39 cellular contexts compared by ENCODE assay signal in the genomic region with DNA sequence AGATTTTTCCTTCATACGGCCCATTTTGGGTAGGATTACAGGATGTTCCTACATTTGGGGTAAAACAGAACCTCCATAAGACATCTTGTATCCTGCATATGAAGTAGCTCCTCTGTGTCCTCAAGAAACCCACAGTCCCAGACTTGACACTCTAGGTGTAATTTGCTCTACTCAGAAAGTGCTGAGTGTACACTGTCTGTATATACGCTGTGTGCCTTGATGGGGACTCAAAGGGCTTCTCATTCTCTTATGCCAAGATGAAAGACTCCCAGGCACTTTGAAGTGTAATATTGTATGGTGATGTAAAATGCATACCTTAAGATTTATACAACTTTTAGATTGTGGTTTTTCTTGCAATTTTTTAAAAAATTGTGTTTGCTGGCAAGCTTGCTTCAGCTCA. TPM values are rescaled to one million over a fixed set of nuclear protein-coding genes. Genes with fewer than 3 reads are reported as not detected.
"Had no signal": no experiment of that assay in that cellular context is flagged by ENCODE, and none has a peak within 500 bp of the region (broad histone marks: within the 10 kb centered on the region; RNA-seq: fewer than 3 reads in every experiment).

No MANE protein-coding gene starts in this region.

- H3K4me3 ChIP-seq: MG63 had no signal

- H3K9me3 ChIP-seq: MG63 had no signal

- DNase-seq: Karpas-422, Kasumi-1, MG63, MM.1S, MV-4-11, NCI-H1048, NCI-H1092, NCI-H1092 treated with DMSO at 0.1 percent for 48 hours, NCI-H1105, NCI-H1105 treated with DMSO at 0.1 percent for 48 hours, NCI-H1417, NCI-H1417 treated with DMSO at 0.1 percent for 48 hours, NCI-H1436, NCI-H1436 treated with DMSO at 0.1 percent for 48 hours, NCI-H146, NCI-H1694, NCI-H1694 treated with DMSO at 0.1 percent for 48 hours, NCI-H187, NCI-H187 treated with DMSO at 0.1 percent for 48 hours, NCI-H1930, NCI-H2029, NCI-H2029 treated with DMSO at 0.1 percent for 48 hours, NCI-H2081, NCI-H2081 treated with DMSO at 0.1 percent for 48 hours, NCI-H2107, NCI-H2171, NCI-H2171 treated with DMSO at 0.1 percent for 48 hours, NCI-H2227 treated with DMSO at 0.1 percent for 48 hours, NCI-H226, NCI-H345, NCI-H446, NCI-H446 treated with DMSO at 0.1 percent for 48 hours, NCI-H510A, NCI-H510A treated with DMSO at 0.1 percent for 48 hours, NCI-H524 had no signal

- H3K36me3 ChIP-seq: MG63 had no signal

RNA-seq across cellular contexts. Expression of gene TFAP2D, which starts 5.2 kb away (rescaled TPM):
- total RNA-seq: LHCN-M2, M059J, MCF 10A, NCI-H460 had no signal
